8 cellular contexts compared by ENCODE assay signal in genomic region chr18:63823516-63824219, GRCh38. TPM values are rescaled to one million over a fixed set of nuclear protein-coding genes. Genes with fewer than 3 reads are reported as not detected.
DNase-seq lines count a peak whose midpoint lies in the region; ATAC-seq lines count a peak whose summit lies in the region.

No MANE protein-coding gene starts in this region.

- ATAC-seq in GM21737 (IDR thresholded peaks at IDR 0.05; ENCODE audit: unreplicated experiment) (no peak), GM21381 (IDR thresholded peaks at IDR 0.05; ENCODE audit: unreplicated experiment) (no peak), HG02678 (IDR thresholded peaks at IDR 0.05; ENCODE audit: unreplicated experiment) (no peak)

- DNase-seq in NCI-H146 (lab: John Stamatoyannopoulos, UW) (peak; percentile 20), NCI-H146 treated with DMSO at 0.1 percent for 48 hours (lab: John Stamatoyannopoulos, UW; ENCODE audit: unreplicated experiment) (no peak), SK-MEL-5 (ENCODE audit: low read depth, low spot score) (peak; percentile 60), globus pallidus (ENCODE audit: low spot score) (peak; percentile 38)
- peak; percentile 44 to 54 for DNase-seq in stimulated activated CD4-positive, alpha-beta T cell treated with anti-CD3 and anti-CD28 coated beads, Interleukin-2, amount 100 ng/mL, for 24 hours

- in situ Hi-C loops in SK-MEL-5 (cut with HindIII; ENCODE audit: low pct_unique_long_range_greater_than_20kb, low sequenced_read_pairs): no loop called here

RNA-seq across cellular contexts. Expression of gene SERPINB7, which starts 48.5 kb away (rescaled TPM):
- total RNA-seq in SK-MEL-5 (2014; rRNA removed; shearing (Covaris generic)): 0.21 and 0.59 TPM in 2 replicates
- 0.29 and 0.96 TPM in 2 replicates for polyA plus RNA-seq in SK-MEL-5 (2015; cell fraction: cytosol; rRNA removed)
- not detected in 2 replicates for polyA plus RNA-seq in SK-MEL-5 (2015; cell fraction: nucleus; rRNA removed)
